ENCODE assay signal across 14 cellular contexts in genomic region chr20:32466739-32467505, GRCh38.
A peak's percentile ranks its signal among the peaks of the same experiment; 100 is the strongest.
DNase-seq lines count a peak whose midpoint lies in the region; ATAC-seq, FAIRE-seq and TF ChIP-seq lines count a peak whose summit lies in the region.
"Had no signal": no experiment of that assay in that cellular context is flagged by ENCODE, and none has a peak within 500 bp of the region (broad histone marks: within the 10 kb centered on the region; RNA-seq: fewer than 3 reads in every experiment).

No MANE protein-coding gene starts in this region.

- FAIRE-seq in endothelial cell of umbilical vein (lab: Jason Lieb, UNC) = peak; percentile 86

- peaks cover 8% of the 10 kb centered on the region for H3K36me3 Mint-ChIP-seq in activated T-cell treated with anti-CD3 and anti-CD28 coated beads, Interleukin-2, amount 50 U/mL, for 24 hours (ENCODE audit: low read depth)

- POLR2A ChIA-PET in endothelial cell of umbilical vein (lab: Charles Lee) = interaction anchor here (1.0 kb wide), 1 partner anchor 14 kb away, joined by 4 read pairs; no protein-coding TSS in a partner anchor

- H3K4me3 Mint-ChIP-seq in activated T-cell treated with anti-CD3 and anti-CD28 coated beads, Interleukin-2, amount 50 U/mL, for 24 hours = no peak overlapping the region
- H3K4me3 Mint-ChIP-seq: stimulated activated naive CD8-positive, alpha-beta T cell treated with anti-CD3 and anti-CD28 coated beads, Interleukin-15, amount 100 ng/mL, for 72 hours had no signal

- no peaks in the 10 kb centered on the region for H3K9me1 ChIP-seq in endothelial cell of umbilical vein (replicated peaks; ENCODE audit: control insufficient read depth, extremely low read depth, insufficient read depth, low read length)

- H3K79me2 ChIP-seq in endothelial cell of umbilical vein (ENCODE audit: control insufficient read depth, insufficient read depth, low read length) = peaks cover 94% of the 10 kb centered on the region

- no peak for TF ChIP-seq EP300 in tibial nerve (IDR thresholded peaks at IDR 0.05)

- TF ChIP-seq POLR2A in endothelial cell of umbilical vein (IDR thresholded peaks at IDR 0.05; ENCODE audit: low read depth, low read length) = no peak
- TF ChIP-seq POLR2A in tibial nerve (IDR thresholded peaks at IDR 0.05) = no peak

- H2AFZ ChIP-seq in endothelial cell of umbilical vein (ENCODE audit: low read depth, low read length) = no peak overlapping the region
- H2AFZ ChIP-seq: GM23248 had no signal

- H3K4me1 ChIP-seq in endothelial cell of umbilical vein (ENCODE audit: control insufficient read depth, extremely low read depth, insufficient read depth, low read length) (peaks cover 76% of the 10 kb centered on the region), muscle layer of colon (ENCODE audit: insufficient read depth, low read length) (peaks cover 89% of the 10 kb centered on the region), tibial nerve (peaks cover 10 to 98% (median 79%) of the 10 kb centered on the region in 4 donors)

- H3K27ac Mint-ChIP-seq in activated T-cell treated with anti-CD3 and anti-CD28 coated beads, Interleukin-2, amount 50 U/mL, for 24 hours = peak overlapping the region; percentile 66

- BruUV-seq in endothelial cell of umbilical vein (replicated peaks; lab: Mats Ljungman, UMichigan) = no TSS peak

- peak; percentile 14 to 40 for TF ChIP-seq CTCF in endothelial cell of umbilical vein (IDR thresholded peaks at IDR 0.05; ENCODE audit: extremely low read depth in 1 of 2, insufficient read depth in 1 of 2, low read depth in 1 of 2, low read length in 2 of 2)
- TF ChIP-seq CTCF in tibial nerve (IDR thresholded peaks at IDR 0.05) = no peak

- dilution Hi-C loops in endothelial cell of umbilical vein (cut with MboI; ENCODE audit: extremely low pct_ligation_motif_present, low sequenced_read_pairs) = no loop called here

- CTCF ChIA-PET in endothelial cell of umbilical vein (lab: Charles Lee) = interaction anchor here (0.8 to 4.6 kb wide), 15 partner anchors 8 to 186 kb away, joined by 3 to 45 read pairs (median 5); no protein-coding TSS in a partner anchor

- peaks cover 11% of the 10 kb centered on the region for H3K4me1 Mint-ChIP-seq in activated T-cell treated with anti-CD3 and anti-CD28 coated beads, Interleukin-2, amount 50 U/mL, for 24 hours (ENCODE audit: low read depth)

- H3K4me3 ChIP-seq in endothelial cell of umbilical vein (replicated peaks in 1 of 3; ENCODE audit: insufficient read depth in 1 of 3, low read depth in 1 of 3, low read length in 3 of 3) (no peak overlapping the region), muscle layer of colon (ENCODE audit: low read depth in 1 of 2, low read length in 2 of 2) (no peak overlapping the region), tibial nerve (no peak overlapping the region)
- H3K4me3 ChIP-seq: GM23248 had no signal

- WGBS in tibial nerve, 2 donors = 58 to 69% methylated on average over 14 to 15 of the region's 16 CpGs

- peak overlapping the region; percentile 97 for H3K27ac ChIP-seq in endothelial cell of umbilical vein (ENCODE audit: insufficient read depth, low read depth, low read length)
- H3K27ac ChIP-seq in muscle layer of colon (ENCODE audit: low read depth, low read length) = peak overlapping the region; percentile 96
- H3K27ac ChIP-seq in tibial nerve = peak overlapping the region; percentile 83 to 93 (median 86)
- H3K27ac ChIP-seq: 22Rv1, GM23248, VCaP had no signal

- H3K27me3 ChIP-seq in endothelial cell of umbilical vein (ENCODE audit: control insufficient read depth in 2 of 2, insufficient read depth in 2 of 2, low read length in 2 of 2) = no peaks in the 10 kb centered on the region
- no peaks in the 10 kb centered on the region for H3K27me3 ChIP-seq in muscle layer of colon (ENCODE audit: control insufficient read depth in 1 of 2, insufficient read depth in 2 of 2, low read length in 2 of 2)
- no peaks in the 10 kb centered on the region for H3K27me3 ChIP-seq in tibial nerve

- H3K4me2 ChIP-seq in endothelial cell of umbilical vein (ENCODE audit: insufficient read depth, low read length) = no peak overlapping the region

- no peaks in the 10 kb centered on the region for H3K27me3 Mint-ChIP-seq in activated T-cell treated with anti-CD3 and anti-CD28 coated beads, Interleukin-2, amount 50 U/mL, for 24 hours
- H3K27me3 Mint-ChIP-seq: stimulated activated naive CD8-positive, alpha-beta T cell treated with anti-CD3 and anti-CD28 coated beads, Interleukin-15, amount 100 ng/mL, for 72 hours had no signal

- no peak for DNase-seq in activated T-cell treated with anti-CD3 and anti-CD28 coated beads, Interleukin-2, amount 50 U/mL, for 24 hours
- DNase-seq in activated T-cell treated with anti-CD3 and anti-CD28 coated beads for 4 hours (no peak), endothelial cell of umbilical vein (ENCODE audit: low read depth, low spot score) (peak; percentile 40), tibial nerve (ENCODE audit: low spot score in 2 of 2) (no peak), germinal center (ENCODE audit: low spot score) (no peak)
- DNase-seq: GM23248; NCI-H510A treated with DMSO at 0.1 percent for 48 hours; stimulated activated CD4-positive, alpha-beta T cell treated with anti-CD3 and anti-CD28 coated beads, Interleukin-4, amount 100 ng/mL, for 4 hours; stimulated activated naive CD8-positive, alpha-beta T cell treated with anti-CD3 and anti-CD28 coated beads, Interleukin-15, amount 100 ng/mL, for 72 hours had no signal

- peak overlapping the region; percentile 4 for H3K9ac ChIP-seq in endothelial cell of umbilical vein (replicated peaks; ENCODE audit: extremely low read depth, insufficient read depth, low read length)
- peak overlapping the region; percentile 33 for H3K9ac ChIP-seq in muscle layer of colon (ENCODE audit: low read length)
- H3K9ac ChIP-seq: GM23248 had no signal

- peaks cover 11 to 30% of the 10 kb centered on the region in 2 experiments for H3K36me3 ChIP-seq in endothelial cell of umbilical vein (ENCODE audit: control insufficient read depth in 2 of 2, extremely low read depth in 1 of 2, insufficient read depth in 2 of 2, low read length in 2 of 2)
- H3K36me3 ChIP-seq in muscle layer of colon (ENCODE audit: insufficient read depth, low read length) = peaks cover 7% of the 10 kb centered on the region
- peaks cover 0 to 8% (median 0%) of the 10 kb centered on the region in 3 donors for H3K36me3 ChIP-seq in tibial nerve

- H4K20me1 ChIP-seq in endothelial cell of umbilical vein (replicated peaks; ENCODE audit: control insufficient read depth, extremely low read depth, insufficient read depth, low read length) = no peaks in the 10 kb centered on the region

- no peak for ATAC-seq in GM21576 (IDR thresholded peaks at IDR 0.05; ENCODE audit: unreplicated experiment)
- ATAC-seq in GM19463 (IDR thresholded peaks at IDR 0.05; ENCODE audit: unreplicated experiment) = no peak
- ATAC-seq: stimulated activated naive CD8-positive, alpha-beta T cell treated with anti-CD3 and anti-CD28 coated beads, Interleukin-15, amount 100 ng/mL, for 72 hours had no signal

- H3K9me3 ChIP-seq in endothelial cell of umbilical vein (replicated peaks; ENCODE audit: control insufficient read depth, insufficient read depth, low read length) (no peaks in the 10 kb centered on the region), muscle layer of colon (ENCODE audit: low read length) (no peaks in the 10 kb centered on the region), tibial nerve (no peaks in the 10 kb centered on the region)

- intact Hi-C loops in endothelial cell of umbilical vein (cut with micrococcal nuclease) = loop anchor here (1.0 kb wide), 1 partner anchor 186 kb away; no protein-coding TSS in a partner anchor

- H3K9me3 Mint-ChIP-seq in activated T-cell treated with anti-CD3 and anti-CD28 coated beads, Interleukin-2, amount 50 U/mL, for 24 hours = no peaks in the 10 kb centered on the region
- H3K9me3 Mint-ChIP-seq: stimulated activated naive CD8-positive, alpha-beta T cell treated with anti-CD3 and anti-CD28 coated beads, Interleukin-15, amount 100 ng/mL, for 72 hours had no signal

TF ChIP-seq in endothelial cell of umbilical vein, 7 proteins besides CTCF, POLR2A, EP300 and RAD21:
- TF ChIP-seq FOS (IDR thresholded peaks at IDR 0.05; ENCODE audit: borderline replicate concordance, insufficient read depth, low read length) (no peak), MAX (IDR thresholded peaks at IDR 0.05; ENCODE audit: insufficient read depth, insufficient read length) (no peak), EZH2 (IDR thresholded peaks at IDR 0.05; ENCODE audit: borderline replicate concordance, low read depth, low read length, severe bottlenecking) (no peak), POLR2AphosphoS5 (IDR thresholded peaks at IDR 0.05; ENCODE audit: insufficient read depth, low read depth, low read length) (no peak), JUN (IDR thresholded peaks at IDR 0.05; ENCODE audit: borderline replicate concordance, insufficient read depth, insufficient read length, low read depth) (no peak), MYC (IDR thresholded peaks at IDR 0.05; ENCODE audit: low read depth, low read length) (no peak), GATA2 (IDR thresholded peaks at IDR 0.05; ENCODE audit: insufficient read depth, insufficient read length, low read depth, low read length) (no peak)

Comparison
In these comparisons a context has a peak if more than half of its experiments do, and no peak if none do; other contexts are left out.
1. CTCF ChIP-seq: peak in endothelial cell of umbilical vein (2 of 2); none in tibial nerve (0 of 5).
2. Peak in every context shown above with its lines, with median percentiles within 50 percentile points of each other: H3K27ac ChIP-seq.